Comparison of ENCODE assay signal across 8 cellular contexts in genomic region chr3:16885588-16885903, GRCh38. TPM values are rescaled to one million over a fixed set of nuclear protein-coding genes. Genes with fewer than 3 reads are reported as not detected.
DNase-seq lines count a peak whose midpoint lies in the region; ATAC-seq and TF ChIP-seq lines count a peak whose summit lies in the region.

No MANE protein-coding gene starts in this region.

- no peaks in the 10 kb centered on the region for H3K36me3 ChIP-seq in subcutaneous abdominal adipose tissue (ENCODE audit: control insufficient read depth in 5 of 5, insufficient read depth in 5 of 5, low read length in 5 of 5)

- no peak for TF ChIP-seq CTCF in activated CD8-positive, alpha-beta T cell treated with anti-CD3 and anti-CD28 coated beads for 36 hours (IDR thresholded peaks at IDR 0.05)

- H3K27ac ChIP-seq in subcutaneous abdominal adipose tissue (ENCODE audit: low read depth, low read length) = peak overlapping the region; percentile 79

- H3K4me3 ChIP-seq in iPS-18c (ENCODE audit: insufficient read depth, low read depth, low read length) (peak overlapping the region; percentile 72), subcutaneous abdominal adipose tissue (ENCODE audit: low read depth in 1 of 5, low read length in 5 of 5) (peak overlapping the region; percentile 93 to 98 (median 96))

- peaks cover 3 to 79% (median 70%) of the 10 kb centered on the region in 5 donors for H3K4me1 ChIP-seq in subcutaneous abdominal adipose tissue (ENCODE audit: control insufficient read depth in 5 of 5, insufficient read depth in 5 of 5, low read length in 5 of 5)

- CTCF ChIA-PET in activated CD8-positive, alpha-beta T cell treated with anti-CD3 and anti-CD28 coated beads for 36 hours (lab: Charles Lee) = interaction anchor here (1.3 to 7.0 kb wide), 6 partner anchors 11 to 347 kb away, joined by 3 to 32 read pairs (median 6); no protein-coding TSS in a partner anchor

- H3K9me3 Mint-ChIP-seq in activated CD8-positive, alpha-beta T cell treated with anti-CD3 and anti-CD28 coated beads for 36 hours = no peaks in the 10 kb centered on the region

- H3K27ac Mint-ChIP-seq in activated CD8-positive, alpha-beta T cell treated with anti-CD3 and anti-CD28 coated beads for 36 hours = peak overlapping the region; percentile 98

- peaks cover 33% of the 10 kb centered on the region for H3K4me1 Mint-ChIP-seq in activated CD8-positive, alpha-beta T cell treated with anti-CD3 and anti-CD28 coated beads for 36 hours (ENCODE audit: low read depth)

- POLR2A ChIA-PET in activated CD8-positive, alpha-beta T cell treated with anti-CD3 and anti-CD28 coated beads for 36 hours (lab: Charles Lee) = interaction anchor here (0.8 to 3.0 kb wide), 4 partner anchors 11 to 43 kb away, joined by 3 to 10 read pairs (median 6); no protein-coding TSS in a partner anchor

- peak overlapping the region; percentile 95 for H3K4me3 Mint-ChIP-seq in activated CD8-positive, alpha-beta T cell treated with anti-CD3 and anti-CD28 coated beads for 36 hours

- peaks cover 2% of the 10 kb centered on the region for H3K9me3 ChIP-seq in iPS-18c (ENCODE audit: control insufficient read depth, insufficient read depth, low read length)
- no peaks in the 10 kb centered on the region for H3K9me3 ChIP-seq in subcutaneous abdominal adipose tissue (ENCODE audit: control insufficient read depth in 5 of 5, low read length in 5 of 5)

- no peaks in the 10 kb centered on the region for H3K27me3 ChIP-seq in subcutaneous abdominal adipose tissue (ENCODE audit: control insufficient read depth in 5 of 5, insufficient read depth in 4 of 5, low read length in 5 of 5)

- intact Hi-C loops in activated CD8-positive, alpha-beta T cell treated with anti-CD3 and anti-CD28 coated beads for 36 hours (cut with micrococcal nuclease) = loop anchor here (5.0 kb wide), 4 partner anchors 38 to 347 kb away; no protein-coding TSS in a partner anchor

- peak overlapping the region; percentile 65 to 89 (median 83) for H3K9ac ChIP-seq in subcutaneous abdominal adipose tissue (ENCODE audit: low read length in 5 of 5)

- H3K36me3 Mint-ChIP-seq in activated CD8-positive, alpha-beta T cell treated with anti-CD3 and anti-CD28 coated beads for 36 hours (ENCODE audit: low read depth) = no peaks in the 10 kb centered on the region

- ATAC-seq in HG02973 (IDR thresholded peaks at IDR 0.05; ENCODE audit: unreplicated experiment) = peak; percentile 28
- peak; percentile 46 for ATAC-seq in activated CD8-positive, alpha-beta T cell treated with anti-CD3 and anti-CD28 coated beads for 36 hours

- H3K27me3 Mint-ChIP-seq in activated CD8-positive, alpha-beta T cell treated with anti-CD3 and anti-CD28 coated beads for 36 hours = no peaks in the 10 kb centered on the region

- DNase-seq in NCI-H82 (lab: John Stamatoyannopoulos, UW) (peak; percentile 62), NCI-H82 treated with DMSO at 0.1 percent for 48 hours (lab: John Stamatoyannopoulos, UW; ENCODE audit: unreplicated experiment) (no peak), NCI-H1436 (lab: John Stamatoyannopoulos, UW) (no peak), SHP77 (lab: John Stamatoyannopoulos, UW) (no peak)
- DNase-seq in activated CD8-positive, alpha-beta T cell treated with anti-CD3 and anti-CD28 coated beads for 36 hours = no peak

RNA-seq across cellular contexts. Expression of gene PLCL2, which starts 0.8 kb away (rescaled TPM):
- 10 to 100 TPM; 19.4 to 19.7 TPM for total RNA-seq in activated CD8-positive, alpha-beta T cell treated with anti-CD3 and anti-CD28 coated beads for 36 hours
